10 cellular contexts compared by ENCODE assay signal in genomic region chr4:104462647-104463046, GRCh38. TPM values are rescaled to one million over a fixed set of nuclear protein-coding genes. Genes with fewer than 3 reads are reported as not detected.
"Had no signal": no experiment of that assay in that cellular context is flagged by ENCODE, and none has a peak within 500 bp of the region (broad histone marks: within the 10 kb centered on the region; RNA-seq: fewer than 3 reads in every experiment).

No MANE protein-coding gene starts in this region.

- FAIRE-seq: H1, H54, HepG2 had no signal

- ATAC-seq: GM23338, HCT116, HepG2 had no signal

- H3K4me1 Mint-ChIP-seq: H9, IgD-negative memory B cell had no signal

- H3K4me3 ChIP-seq: GM23338 had no signal

- H3K36me3 Mint-ChIP-seq: IgD-negative memory B cell had no signal

- H3K4me3 Mint-ChIP-seq: GM23338, H9, HFFc6, IgD-negative memory B cell had no signal

- DNase-seq: H9, HFFc6, KBM-7 had no signal

- H3K27ac Mint-ChIP-seq: GM23338, H9, HFFc6, IgD-negative memory B cell had no signal

- H3K27ac ChIP-seq: HL-60 had no signal

- H3K9me3 Mint-ChIP-seq: GM23338, H9 had no signal

RNA-seq across cellular contexts. Expression of gene CXXC4, which starts 32.0 kb away (rescaled TPM):
- total RNA-seq: HepG2, HFFc6 had no signal
- polyA plus RNA-seq: HepG2, IgD-negative memory B cell had no signal
